ENCODE assay signal across 13 cellular contexts in the genomic region with DNA sequence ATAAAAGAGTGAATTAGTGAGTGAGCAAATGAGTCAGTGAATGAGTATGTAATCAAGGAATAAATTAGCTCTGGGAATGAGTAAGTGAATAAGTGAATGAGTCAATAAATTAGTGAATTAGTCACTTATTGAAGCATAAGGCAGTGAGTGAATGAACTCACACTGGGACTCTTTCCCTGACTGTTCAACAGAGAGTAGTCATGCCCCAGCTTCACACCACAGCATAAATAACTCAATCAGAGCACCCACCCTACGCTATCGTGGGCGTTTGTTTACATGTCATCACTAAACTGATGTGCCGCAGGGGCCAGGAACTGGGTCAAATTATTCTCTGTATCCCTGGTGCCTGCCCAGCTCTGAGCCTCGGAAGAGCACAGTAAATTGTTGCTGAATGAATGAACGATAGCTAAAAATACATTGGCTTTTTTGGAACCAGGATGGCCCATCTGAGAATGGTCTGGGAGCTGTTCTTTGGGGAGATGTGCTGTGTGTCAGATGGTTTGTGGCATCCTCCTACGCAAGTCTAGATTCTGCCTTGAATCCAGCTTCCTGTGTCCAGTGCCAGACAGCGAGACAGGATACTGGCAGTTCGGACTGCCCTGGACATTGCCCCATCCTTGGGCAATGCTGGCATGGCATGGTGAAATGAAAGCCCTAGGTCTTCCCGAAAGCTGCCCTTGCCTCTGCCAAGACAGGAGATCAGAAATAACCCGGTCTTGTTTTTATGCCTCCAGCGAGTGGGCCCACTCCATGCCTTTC.
A peak's percentile ranks its signal among the peaks of the same experiment; 100 is the strongest.
DNase-seq lines count a peak whose midpoint lies in the region; ATAC-seq and TF ChIP-seq lines count a peak whose summit lies in the region.
"Had no signal": no experiment of that assay in that cellular context is flagged by ENCODE, and none has a peak within 500 bp of the region (broad histone marks: within the 10 kb centered on the region; RNA-seq: fewer than 3 reads in every experiment).

No MANE protein-coding gene starts in this region.

- H3K27me3 Mint-ChIP-seq in activated T-helper 17 cell treated with anti-CD3 and anti-CD28 coated beads, Interleukin-2, amount 50 U/mL, for 72 hours, result peaks cover 35% of the 10 kb centered on the region
- H3K27me3 Mint-ChIP-seq in CD4-positive, alpha-beta T cell, result peaks cover 67% of the 10 kb centered on the region

- no peaks in the 10 kb centered on the region for H3K36me3 Mint-ChIP-seq in activated T-helper 17 cell treated with anti-CD3 and anti-CD28 coated beads, Interleukin-2, amount 50 U/mL, for 72 hours (ENCODE audit: low read depth)
- no peaks in the 10 kb centered on the region for H3K36me3 Mint-ChIP-seq in CD4-positive, alpha-beta T cell (ENCODE audit: low read depth)

- CTCF ChIA-PET in CD4-positive, alpha-beta T cell (lab: Charles Lee), result no interaction called here

- no peak overlapping the region for H3K4me3 Mint-ChIP-seq in activated T-helper 17 cell treated with anti-CD3 and anti-CD28 coated beads, Interleukin-2, amount 50 U/mL, for 72 hours
- no peak overlapping the region for H3K4me3 Mint-ChIP-seq in CD4-positive, alpha-beta T cell
- H3K4me3 Mint-ChIP-seq: GM23338 had no signal

- H3K27ac ChIP-seq in upper lobe of right lung, result no peak overlapping the region
- no peak overlapping the region for H3K27ac ChIP-seq in CD4-positive, alpha-beta T cell (ENCODE audit: low read depth, low read length)
- H3K27ac ChIP-seq: KMS-11, uterus had no signal

- TF ChIP-seq CTCF in fibroblast of the aortic adventitia (IDR thresholded peaks at IDR 0.05; ENCODE audit: insufficient read depth, low read length) (no peak), upper lobe of right lung (IDR thresholded peaks at IDR 0.05) (no peak)
- TF ChIP-seq CTCF in CD4-positive, alpha-beta T cell (IDR thresholded peaks at IDR 0.05), result no peak

- peak; percentile 10 for DNase-seq in stimulated activated CD4-positive, alpha-beta T cell treated with anti-CD3 and anti-CD28 coated beads, Interleukin-1b, Interleukin-23, amount 100 ng/mL, for 48 hours
- DNase-seq in stimulated activated CD4-positive, alpha-beta T cell treated with anti-CD3 and anti-CD28 coated beads, Interleukin-15, amount 100 ng/mL, for 24 hours, result no peak
- peak; percentile 20 for DNase-seq in fibroblast of the aortic adventitia (ENCODE audit: low read depth)
- DNase-seq in upper lobe of right lung, result no peak
- no peak for DNase-seq in central memory CD4-positive, alpha-beta T cell
- DNase-seq in MV-4-11 (lab: John Stamatoyannopoulos, UW), result no peak
- no peak for DNase-seq in CD4-positive, alpha-beta T cell
- DNase-seq: RPMI8226, T-helper 9 cell, uterus had no signal

- H3K36me3 ChIP-seq in upper lobe of right lung, result no peaks in the 10 kb centered on the region
- H3K36me3 ChIP-seq: uterus had no signal

- H3K9me3 Mint-ChIP-seq in activated T-helper 17 cell treated with anti-CD3 and anti-CD28 coated beads, Interleukin-2, amount 50 U/mL, for 72 hours, result no peaks in the 10 kb centered on the region
- no peaks in the 10 kb centered on the region for H3K9me3 Mint-ChIP-seq in CD4-positive, alpha-beta T cell
- H3K9me3 Mint-ChIP-seq: GM23338 had no signal

- H3K4me1 Mint-ChIP-seq in activated T-helper 17 cell treated with anti-CD3 and anti-CD28 coated beads, Interleukin-2, amount 50 U/mL, for 72 hours, result no peaks in the 10 kb centered on the region
- no peaks in the 10 kb centered on the region for H3K4me1 Mint-ChIP-seq in CD4-positive, alpha-beta T cell (ENCODE audit: low read depth)

- H3K27me3 ChIP-seq in upper lobe of right lung, result no peaks in the 10 kb centered on the region
- H3K27me3 ChIP-seq in CD4-positive, alpha-beta T cell (ENCODE audit: control insufficient read depth, insufficient read depth, low read length), result peaks cover 19% of the 10 kb centered on the region
- H3K27me3 ChIP-seq: uterus had no signal

- intact Hi-C loops in upper lobe of right lung (cut with DNase I), result no loop called here
- intact Hi-C loops in CD4-positive, alpha-beta T cell (cut with DNase I, micrococcal nuclease), result no loop called here

- no peaks in the 10 kb centered on the region for H3K4me1 ChIP-seq in upper lobe of right lung
- H3K4me1 ChIP-seq: uterus had no signal

- POLR2A ChIA-PET in CD4-positive, alpha-beta T cell (lab: Charles Lee), result no interaction called here

- peak; percentile 91 for ATAC-seq in activated T-helper 17 cell treated with anti-CD3 and anti-CD28 coated beads, Interleukin-2, amount 50 U/mL, for 72 hours (replicated peaks)
- peak; percentile 44 for ATAC-seq in upper lobe of right lung
- no peak for ATAC-seq in CD4-positive, alpha-beta T cell (ENCODE audit: poor library complexity)
- ATAC-seq: GM23338 had no signal

- no peak overlapping the region for H3K4me3 ChIP-seq in fibroblast of the aortic adventitia (ENCODE audit: low read depth, low read length)
- H3K4me3 ChIP-seq in upper lobe of right lung, result no peak overlapping the region
- H3K4me3 ChIP-seq: GM23338, uterus had no signal

- H3K9me3 ChIP-seq in upper lobe of right lung, result no peaks in the 10 kb centered on the region
- H3K9me3 ChIP-seq in CD4-positive, alpha-beta T cell (ENCODE audit: control insufficient read depth, low read length), result no peaks in the 10 kb centered on the region
- H3K9me3 ChIP-seq: uterus had no signal

- peak overlapping the region; percentile 44 for H3K27ac Mint-ChIP-seq in activated T-helper 17 cell treated with anti-CD3 and anti-CD28 coated beads, Interleukin-2, amount 50 U/mL, for 72 hours
- no peak overlapping the region for H3K27ac Mint-ChIP-seq in CD4-positive, alpha-beta T cell
- H3K27ac Mint-ChIP-seq: GM23338 had no signal

Comparison
In these comparisons a context has a peak if more than half of its experiments do, and no peak if none do; other contexts are left out.
1. DNase-seq: peak in stimulated activated CD4-positive, alpha-beta T cell treated with anti-CD3 and anti-CD28 coated beads, Interleukin-1b, Interleukin-23, amount 100 ng/mL, for 48 hours (single experiment) and fibroblast of the aortic adventitia (single experiment); none in stimulated activated CD4-positive, alpha-beta T cell treated with anti-CD3 and anti-CD28 coated beads, Interleukin-15, amount 100 ng/mL, for 24 hours (single experiment), upper lobe of right lung (single experiment), central memory CD4-positive, alpha-beta T cell (single experiment), MV-4-11 (single experiment) and CD4-positive, alpha-beta T cell (0 of 10).